In genomic region chr1:233097546-233098254, GRCh38 we compare ENCODE assay signal across 1 cellular context.
TF ChIP-seq lines count a peak whose summit lies in the region.

No MANE protein-coding gene starts in this region.

TF ChIP-seq in GM23338, 12 proteins besides CTCF, POLR2A, EP300 and RAD21 (continued from another document):
- TF ChIP-seq ZNF462 (CRISPR knock-in tag; IDR thresholded peaks at IDR 0.05) (no peak), JUNB (IDR thresholded peaks at IDR 0.05; ENCODE audit: unreplicated experiment) (no peak), EZH2 (IDR thresholded peaks at IDR 0.05; ENCODE audit: low read depth, unreplicated experiment) (no peak), STAT1 (IDR thresholded peaks at IDR 0.05; ENCODE audit: unreplicated experiment) (no peak), REST (IDR thresholded peaks at IDR 0.05; ENCODE audit: unreplicated experiment) (no peak), ETS1 (IDR thresholded peaks at IDR 0.05) (no peak), ZNF331 (CRISPR knock-in tag; IDR thresholded peaks at IDR 0.05; ENCODE audit: low read depth) (no peak), POLR2AphosphoS5 (IDR thresholded peaks at IDR 0.05; ENCODE audit: low read depth) (no peak)
